Comparison of ENCODE assay signal across 8 cellular contexts in the genomic region with DNA sequence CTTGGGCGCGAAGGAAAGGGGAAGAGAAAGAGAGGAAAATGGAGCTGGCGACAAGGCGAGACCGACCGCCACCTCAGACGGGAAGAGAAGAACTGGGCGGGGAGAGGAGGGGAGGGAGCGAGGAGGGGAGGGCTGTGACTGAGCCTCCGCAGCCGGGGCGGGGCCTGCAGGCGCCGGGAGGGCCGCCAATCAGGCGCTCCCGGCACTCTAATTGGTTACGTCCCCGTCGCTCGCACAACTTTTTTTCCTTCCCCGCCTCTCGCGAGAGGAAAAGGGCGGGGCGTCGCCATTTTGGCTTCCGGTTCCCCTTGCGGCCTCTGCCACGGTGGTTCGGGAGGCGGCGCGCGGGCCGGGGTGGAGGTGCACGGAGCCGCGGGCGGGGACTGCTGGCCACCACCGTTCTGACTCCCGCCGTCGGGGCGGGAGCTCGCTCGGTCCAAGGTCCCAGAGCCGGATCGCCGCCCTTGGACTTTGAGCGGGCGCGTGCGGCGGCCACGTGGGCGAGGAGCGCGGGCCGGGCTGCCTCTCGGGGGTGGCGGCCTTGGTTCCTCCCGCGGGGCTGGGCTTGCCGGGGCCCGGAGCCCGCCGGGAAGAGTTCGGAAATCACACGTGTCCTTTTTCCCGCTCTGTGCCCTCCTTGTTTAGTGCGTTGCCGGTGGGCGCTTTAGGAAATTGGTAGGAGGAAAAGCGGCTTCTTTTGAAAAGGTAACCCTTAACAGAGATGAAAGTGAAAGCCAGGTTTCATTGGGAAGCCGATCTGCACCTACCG. TPM values are rescaled to one million over a fixed set of nuclear protein-coding genes. Genes with fewer than 3 reads are reported as not detected.
A peak's percentile ranks its signal among the peaks of the same experiment; 100 is the strongest.
DNase-seq lines count a peak whose midpoint lies in the region; ATAC-seq, FAIRE-seq and TF ChIP-seq lines count a peak whose summit lies in the region.

A gene (minus strand): TSS at position 94 of the 769 bp plus-strand sequence. CDS start 176 bp downstream, outside the sequence.

- peaks cover 47% of the 10 kb centered on the region for H3K79me2 ChIP-seq in fibroblast of lung (ENCODE audit: control insufficient read depth, insufficient read depth, low read length)

- H3K9ac ChIP-seq in fibroblast of lung (ENCODE audit: insufficient read depth, low read length) = peak within 1 kb of the TSS; percentile 97

- H3K4me1 ChIP-seq in fibroblast of lung (ENCODE audit: control insufficient read depth, extremely low read depth, insufficient read depth, low read length) = no peaks in the 10 kb centered on the region
- H3K4me1 ChIP-seq in naive thymus-derived CD4-positive, alpha-beta T cell (ENCODE audit: control insufficient read depth in 2 of 2, insufficient read depth in 2 of 2, low read length in 2 of 2) = peaks cover 27 to 37% of the 10 kb centered on the region in 2 donors

- peak; percentile 95 for ATAC-seq in activated T-helper 17 cell treated with anti-CD3 and anti-CD28 coated beads, Interleukin-2, amount 50 U/mL, for 72 hours (replicated peaks)
- ATAC-seq in naive thymus-derived CD4-positive, alpha-beta T cell = peak; percentile 98
- ATAC-seq in stimulated activated memory B cell treated with anti-CD40 and anti-IgM and Interleukin-4, amounts not matched to agents 10 μg/mL and 1 μg/mL and 100 μg/mL, for 72 hours = peak; percentile 94

- H3K27me3 Mint-ChIP-seq in activated T-helper 17 cell treated with anti-CD3 and anti-CD28 coated beads, Interleukin-2, amount 50 U/mL, for 72 hours = no peaks in the 10 kb centered on the region
- H3K27me3 Mint-ChIP-seq in naive thymus-derived CD4-positive, alpha-beta T cell = no peaks in the 10 kb centered on the region
- H3K27me3 Mint-ChIP-seq in stimulated activated memory B cell treated with anti-CD40 and anti-IgM and Interleukin-4, amounts not matched to agents 10 μg/mL and 1 μg/mL and 100 μg/mL, for 72 hours = no peaks in the 10 kb centered on the region

- H3K9me3 Mint-ChIP-seq in activated T-helper 17 cell treated with anti-CD3 and anti-CD28 coated beads, Interleukin-2, amount 50 U/mL, for 72 hours = no peaks in the 10 kb centered on the region
- H3K9me3 Mint-ChIP-seq in naive thymus-derived CD4-positive, alpha-beta T cell = peaks cover 0 to 5% (median 0%) of the 10 kb centered on the region in 11 donors
- no peaks in the 10 kb centered on the region for H3K9me3 Mint-ChIP-seq in stimulated activated memory B cell treated with anti-CD40 and anti-IgM and Interleukin-4, amounts not matched to agents 10 μg/mL and 1 μg/mL and 100 μg/mL, for 72 hours

- no peaks in the 10 kb centered on the region for H3K9me3 ChIP-seq in fibroblast of lung (ENCODE audit: control insufficient read depth, insufficient read depth, low read depth, low read length)
- H3K9me3 ChIP-seq in naive thymus-derived CD4-positive, alpha-beta T cell (ENCODE audit: control insufficient read depth in 2 of 3, low read length in 3 of 3) = no peaks in the 10 kb centered on the region

- FAIRE-seq in H54 (lab: Jason Lieb, UNC) = no peak

- peaks cover 5% of the 10 kb centered on the region for H4K20me1 ChIP-seq in fibroblast of lung (ENCODE audit: control insufficient read depth, extremely low read depth, insufficient read depth, low read length)

- H3K27ac ChIP-seq in RWPE1 (peak within 1 kb of the TSS; percentile 91), fibroblast of lung (ENCODE audit: insufficient read depth, low read length) (peak within 1 kb of the TSS; percentile 96)
- H3K27ac ChIP-seq in naive thymus-derived CD4-positive, alpha-beta T cell (ENCODE audit: low read depth, low read length) = peak within 1 kb of the TSS; percentile 99

- POLR2A ChIA-PET in RWPE1 (lab: Yijun Ruan, JAX; ENCODE audit: low non-redundant PET) = interaction anchor here (0.5 to 1.2 kb wide), 6 partner anchors 10 to 112 kb away, joined by 3 to 6 read pairs (median 4); a partner anchor contains a TSS
- POLR2A ChIA-PET in naive thymus-derived CD4-positive, alpha-beta T cell (lab: Charles Lee) = interaction anchor here (0.6 to 2.9 kb wide), 16 partner anchors 9 to 367 kb away, joined by 3 to 18 read pairs (median 4); a partner anchor contains a TSS

- peak within 1 kb of the TSS; percentile 99 for H3K4me2 ChIP-seq in fibroblast of lung (ENCODE audit: extremely low read depth, insufficient read depth, low read length)

- peak within 1 kb of the TSS; percentile 59 to 99 (median 92) for H3K4me3 ChIP-seq in fibroblast of lung (replicated peaks in 1 of 4; ENCODE audit: control extremely low read depth in 1 of 4, insufficient read depth in 1 of 4, low read depth in 3 of 4, low read length in 4 of 4)
- H3K4me3 ChIP-seq in naive thymus-derived CD4-positive, alpha-beta T cell (ENCODE audit: low read length) = peak within 1 kb of the TSS; percentile 86

- peak within 1 kb of the TSS; percentile 70 for H2AFZ ChIP-seq in fibroblast of lung (ENCODE audit: low read length)

- peak within 1 kb of the TSS; percentile 99 for H3K4me3 Mint-ChIP-seq in activated T-helper 17 cell treated with anti-CD3 and anti-CD28 coated beads, Interleukin-2, amount 50 U/mL, for 72 hours
- peak within 1 kb of the TSS; percentile 85 to 95 (median 93) for H3K4me3 Mint-ChIP-seq in naive thymus-derived CD4-positive, alpha-beta T cell
- peak within 1 kb of the TSS; percentile 96 for H3K4me3 Mint-ChIP-seq in stimulated activated memory B cell treated with anti-CD40 and anti-IgM and Interleukin-4, amounts not matched to agents 10 μg/mL and 1 μg/mL and 100 μg/mL, for 72 hours

- peaks cover 30% of the 10 kb centered on the region for H3K36me3 Mint-ChIP-seq in activated T-helper 17 cell treated with anti-CD3 and anti-CD28 coated beads, Interleukin-2, amount 50 U/mL, for 72 hours (ENCODE audit: low read depth)
- peaks cover 0 to 19% (median 0%) of the 10 kb centered on the region in 5 donors for H3K36me3 Mint-ChIP-seq in naive thymus-derived CD4-positive, alpha-beta T cell
- H3K36me3 Mint-ChIP-seq in stimulated activated memory B cell treated with anti-CD40 and anti-IgM and Interleukin-4, amounts not matched to agents 10 μg/mL and 1 μg/mL and 100 μg/mL, for 72 hours = peaks cover 18% of the 10 kb centered on the region

- TF ChIP-seq CTCF in RWPE1 (conservative IDR thresholded peaks at IDR 0.05; ENCODE audit: low read depth) (no peak), fibroblast of lung (conservative IDR thresholded peaks at IDR 0.05 in 1 of 2, IDR thresholded peaks at IDR 0.05 in 1 of 2; ENCODE audit: low read depth in 1 of 2, low read length in 2 of 2) (no peak)

- TF ChIP-seq POLR2A in H54 (IDR thresholded peaks at IDR 0.05; ENCODE audit: low read depth, low read length) = peak; percentile 95

- H3K27ac Mint-ChIP-seq in activated T-helper 17 cell treated with anti-CD3 and anti-CD28 coated beads, Interleukin-2, amount 50 U/mL, for 72 hours = peak within 1 kb of the TSS; percentile 95
- H3K27ac Mint-ChIP-seq in naive thymus-derived CD4-positive, alpha-beta T cell = peak within 1 kb of the TSS; percentile 85 to 98 (median 95)
- peak within 1 kb of the TSS; percentile 88 for H3K27ac Mint-ChIP-seq in stimulated activated memory B cell treated with anti-CD40 and anti-IgM and Interleukin-4, amounts not matched to agents 10 μg/mL and 1 μg/mL and 100 μg/mL, for 72 hours

- no peaks in the 10 kb centered on the region for H3K36me3 ChIP-seq in fibroblast of lung (ENCODE audit: control insufficient read depth, insufficient read depth, low read length)
- H3K36me3 ChIP-seq in naive thymus-derived CD4-positive, alpha-beta T cell (ENCODE audit: control insufficient read depth in 2 of 3, insufficient read depth in 3 of 3, low read length in 3 of 3) = peaks cover 0 to 7% (median 0%) of the 10 kb centered on the region in 3 experiments

- intact Hi-C loops in naive thymus-derived CD4-positive, alpha-beta T cell (cut with micrococcal nuclease) = loop anchor here (1.0 to 10.0 kb wide), 16 partner anchors 36 to 1971 kb away; a partner anchor contains a TSS

- CTCF ChIA-PET in RWPE1 (lab: Yijun Ruan, JAX) = interaction anchor here (0.5 to 1.1 kb wide), 2 partner anchors 12 to 60 kb away, joined by 3 to 5 read pairs; no protein-coding TSS in a partner anchor
- CTCF ChIA-PET in naive thymus-derived CD4-positive, alpha-beta T cell (lab: Charles Lee) = interaction anchor here (0.6 to 0.8 kb wide), 2 partner anchors 157 to 188 kb away, joined by 3 to 6 read pairs; no protein-coding TSS in a partner anchor

- H3K4me1 Mint-ChIP-seq in activated T-helper 17 cell treated with anti-CD3 and anti-CD28 coated beads, Interleukin-2, amount 50 U/mL, for 72 hours = peaks cover 48% of the 10 kb centered on the region
- H3K4me1 Mint-ChIP-seq in naive thymus-derived CD4-positive, alpha-beta T cell = peaks cover 49 to 71% (median 67%) of the 10 kb centered on the region in 7 donors
- peaks cover 80% of the 10 kb centered on the region for H3K4me1 Mint-ChIP-seq in stimulated activated memory B cell treated with anti-CD40 and anti-IgM and Interleukin-4, amounts not matched to agents 10 μg/mL and 1 μg/mL and 100 μg/mL, for 72 hours

- no peaks in the 10 kb centered on the region for H3K27me3 ChIP-seq in fibroblast of lung (ENCODE audit: control insufficient read depth, insufficient read depth, low read length)
- H3K27me3 ChIP-seq in naive thymus-derived CD4-positive, alpha-beta T cell (ENCODE audit: control insufficient read depth in 2 of 2, insufficient read depth in 2 of 2, low read length in 2 of 2) = no peaks in the 10 kb centered on the region

- DNase-seq in ELF-1 (ENCODE audit: low read depth, low spot score) (peak; percentile 98), H54 (ENCODE audit: insufficient read length, low spot score) (peak; percentile 86), LoVo (ENCODE audit: low spot score) (peak; percentile 97), RWPE1 (ENCODE audit: low spot score) (peak; percentile 98), fibroblast of lung (ENCODE audit: low read depth in 2 of 2) (peak; percentile 93 to 96)
- peak; percentile 94 to 98 (median 97) for DNase-seq in naive thymus-derived CD4-positive, alpha-beta T cell

RNA-seq across cellular contexts. Expression of the gene that starts here (rescaled TPM):
- 100 to 1,000 TPM; 190 to 266 TPM for total RNA-seq in activated T-helper 17 cell treated with anti-CD3 and anti-CD28 coated beads, Interleukin-2, amount 50 U/mL, for 72 hours
- total RNA-seq in fibroblast of lung = 474 and 483 TPM in 2 replicates
- 287 and 291 TPM in 2 replicates for polyA plus RNA-seq in fibroblast of lung
- polyA plus RNA-seq in fibroblast of lung (2012) = 212 and 215 TPM in 2 replicates
- polyA minus RNA-seq in fibroblast of lung (ENCODE audit: low replicate concordance) = 29.3 and 36.2 TPM in 2 replicates
- total RNA-seq in naive thymus-derived CD4-positive, alpha-beta T cell = 100 to 1,000 TPM in 4 of 5 experiments, 10 to 100 TPM in 1; 85.3 to 236 (median 121) TPM
- polyA plus RNA-seq in naive thymus-derived CD4-positive, alpha-beta T cell = 100 to 1,000 TPM; 144 to 186 TPM

Comparison
In these comparisons a context has a peak if more than half of its experiments do, and no peak if none do; other contexts are left out.
1. Peak in every context shown above with its lines: DNase-seq, ATAC-seq, H3K4me3 ChIP-seq and H3K27ac ChIP-seq.